ENCODE assay signal across 8 cellular contexts in genomic region chr19:49929121-49929610, GRCh38. TPM values are rescaled to one million over a fixed set of nuclear protein-coding genes. Genes with fewer than 3 reads are reported as not detected.
DNase-seq lines count a peak whose midpoint lies in the region; ATAC-seq and TF ChIP-seq lines count a peak whose summit lies in the region.

TSS of gene ATF5 (plus strand) at chr19:49929205. CDS start at chr19:49930851, 1,646 bp downstream.
TSS of gene NUP62 (minus strand) at chr19:49929504. CDS start at chr19:49909807, 19,697 bp downstream.

- H3K27me3 ChIP-seq in left ventricle myocardium inferior (ENCODE audit: low read depth) (no peaks in the 10 kb centered on the region), uterus (no peaks in the 10 kb centered on the region)

- TF ChIP-seq CTCF in GM13977 (IDR thresholded peaks at IDR 0.05; ENCODE audit: extremely low read depth, insufficient read depth, missing control alignments) (no peak), left ventricle myocardium inferior (IDR thresholded peaks at IDR 0.05; ENCODE audit: borderline replicate concordance) (no peak), uterus (IDR thresholded peaks at IDR 0.05) (peak in 1 of 4 experiments; percentile 3)

- ATAC-seq in HG02840 (IDR thresholded peaks at IDR 0.05; ENCODE audit: low FRiP score, unreplicated experiment) = peak; percentile 53
- peak; percentile 59 for ATAC-seq in T-helper 17 cell

- peaks cover 7% of the 10 kb centered on the region for H3K36me3 Mint-ChIP-seq in T-helper 17 cell (ENCODE audit: low read depth)

- H3K4me1 ChIP-seq in left ventricle myocardium inferior (peaks cover 45% of the 10 kb centered on the region), uterus (no peaks in the 10 kb centered on the region)

- no peaks in the 10 kb centered on the region for H3K27me3 Mint-ChIP-seq in T-helper 17 cell

- H3K27ac Mint-ChIP-seq in T-helper 17 cell = peak within 1 kb of the TSS; percentile 99

- peaks cover 33% of the 10 kb centered on the region for H3K36me3 ChIP-seq in left ventricle myocardium inferior
- H3K36me3 ChIP-seq in uterus = no peaks in the 10 kb centered on the region

- DNase-seq in GM13977 (ENCODE audit: low spot score) (peak; percentile 97), NCI-H1436 treated with DMSO at 0.1 percent for 48 hours (lab: John Stamatoyannopoulos, UW) (peak; percentile 82), T-helper 17 cell (peak; percentile 89 to 96 (median 93)), amniotic stem cell (lab: John Stamatoyannopoulos, UW) (peak; percentile 40), left ventricle myocardium inferior (peak; percentile 90), putamen (ENCODE audit: low spot score) (peak; percentile 84), uterus (peak; percentile 88 to 90)

- intact Hi-C loops in left ventricle myocardium inferior (cut with micrococcal nuclease) = no loop called here
- intact Hi-C loops in uterus (cut with DNase I; ENCODE audit: low total_unique reads) = no loop called here

- H3K4me1 Mint-ChIP-seq in T-helper 17 cell = peaks cover 64% of the 10 kb centered on the region

- TF ChIP-seq POLR2A in uterus (IDR thresholded peaks at IDR 0.05) = no peak

- H3K27ac ChIP-seq in left ventricle myocardium inferior (replicated peaks) (peak within 1 kb of the TSS; percentile 95), uterus (peak within 1 kb of the TSS; percentile 90 to 92)

- H3K9me3 ChIP-seq in T-helper 17 cell (ENCODE audit: control insufficient read depth, low read length, poor library complexity, severe bottlenecking) (no peaks in the 10 kb centered on the region), left ventricle myocardium inferior (replicated peaks) (no peaks in the 10 kb centered on the region), uterus (no peaks in the 10 kb centered on the region)

- peak within 1 kb of the TSS; percentile 100 for H3K4me3 Mint-ChIP-seq in T-helper 17 cell

- in situ Hi-C loops in GM13977 (cut with MboI; ENCODE audit: low pct_unique_long_range_greater_than_20kb, low sequenced_read_pairs, unreplicated experiment) = loop anchor here (25.0 kb wide), 1 partner anchor 208 kb away; no protein-coding TSS in a partner anchor

- H3K4me3 ChIP-seq in left ventricle myocardium inferior (peak within 1 kb of the TSS; percentile 100), uterus (peak within 1 kb of the TSS; percentile 86 to 94)

RNA-seq across cellular contexts. Expression of gene ATF5, which starts in this region (rescaled TPM):
- total RNA-seq in T-helper 17 cell (10 to 100 TPM; 31.8 to 36.0 TPM), left ventricle myocardium inferior (8.6 TPM), uterus (10 to 100 TPM in 1 of 4 donors, 1 to 10 TPM in 2, not detected in 1; 2.1 to 10.0 (median 3.6) TPM)

RNA-seq across cellular contexts. Expression of gene NUP62, which starts in this region (rescaled TPM):
- total RNA-seq in T-helper 17 cell = 10 to 100 TPM; 46.8 to 62.4 TPM
- 28.4 TPM for total RNA-seq in left ventricle myocardium inferior
- 10 to 100 TPM; 12.1 to 40.4 (median 24.6) TPM for total RNA-seq in uterus

Comparison
In these comparisons a context has a peak if more than half of its experiments do, and no peak if none do; other contexts are left out.
1. Peak in every context shown above with its lines: DNase-seq, ATAC-seq, H3K4me3 ChIP-seq and H3K27ac ChIP-seq.
2. DNase-seq: peak in every context shown above with its lines; median percentile 97 in GM13977; 93 in T-helper 17 cell; 90 in left ventricle myocardium inferior; 89 in uterus; 84 in putamen; 82 in NCI-H1436 treated with DMSO at 0.1 percent for 48 hours; 40 in amniotic stem cell.